Comparison of ENCODE assay signal across 17 cellular contexts in genomic region chr6:397604-398003, GRCh38. TPM values are rescaled to one million over a fixed set of nuclear protein-coding genes. Genes with fewer than 3 reads are reported as not detected.
A peak's percentile ranks its signal among the peaks of the same experiment; 100 is the strongest.
DNase-seq lines count a peak whose midpoint lies in the region; ATAC-seq and TF ChIP-seq lines count a peak whose summit lies in the region.
"Had no signal": no experiment of that assay in that cellular context is flagged by ENCODE, and none has a peak within 500 bp of the region (broad histone marks: within the 10 kb centered on the region; RNA-seq: fewer than 3 reads in every experiment).

No MANE protein-coding gene starts in this region.

- H4K20me1 ChIP-seq in MM.1S (ENCODE audit: insufficient read depth, low read length): peaks cover 80% of the 10 kb centered on the region
- H4K20me1 ChIP-seq in Karpas-422 (ENCODE audit: insufficient read depth, low read depth, low read length): no peaks in the 10 kb centered on the region

- peaks cover 91% of the 10 kb centered on the region for H3F3A ChIP-seq in MM.1S (ENCODE audit: insufficient read depth, low read length)

- H3K27me3 ChIP-seq in MM.1S (replicated peaks; ENCODE audit: insufficient read depth, low read length) (no peaks in the 10 kb centered on the region), Karpas-422 (ENCODE audit: low read length) (no peaks in the 10 kb centered on the region), neuronal stem cell (ENCODE audit: control insufficient read depth in 3 of 3, insufficient read depth in 3 of 3, low read depth in 1 of 3, low read length in 3 of 3) (peaks cover 7 to 75% (median 23%) of the 10 kb centered on the region in 3 experiments)

- H3K79me2 ChIP-seq in MM.1S (ENCODE audit: low read length) (peaks cover 97% of the 10 kb centered on the region), Karpas-422 (ENCODE audit: low read length) (no peaks in the 10 kb centered on the region)

- no peaks in the 10 kb centered on the region for H3K27me3 Mint-ChIP-seq in stimulated activated naive CD8-positive, alpha-beta T cell treated with anti-CD3 and anti-CD28 coated beads, Interleukin-15, Interleukin-2, amounts not matched to agents 100 ng/mL and 50 ng/mL, for 24 hours
- H3K27me3 Mint-ChIP-seq in activated naive CD8-positive, alpha-beta T cell treated with anti-CD3 and anti-CD28 coated beads for 36 hours: peaks cover 9% of the 10 kb centered on the region

- no peak overlapping the region for H2BK12ac ChIP-seq in neuronal stem cell (ENCODE audit: low read length)

- no peak overlapping the region for H2BK15ac ChIP-seq in neuronal stem cell (ENCODE audit: low read length)

- peaks cover 93% of the 10 kb centered on the region for H3K36me3 Mint-ChIP-seq in stimulated activated naive CD8-positive, alpha-beta T cell treated with anti-CD3 and anti-CD28 coated beads, Interleukin-15, Interleukin-2, amounts not matched to agents 100 ng/mL and 50 ng/mL, for 24 hours (ENCODE audit: low read depth)
- H3K36me3 Mint-ChIP-seq in activated naive CD8-positive, alpha-beta T cell treated with anti-CD3 and anti-CD28 coated beads for 36 hours: peaks cover 91% of the 10 kb centered on the region

- H3K9me3 ChIP-seq in MM.1S (replicated peaks; ENCODE audit: insufficient read depth, low read length) (no peaks in the 10 kb centered on the region), Karpas-422 (ENCODE audit: low read length) (no peaks in the 10 kb centered on the region), neuronal stem cell (replicated peaks in 1 of 2; ENCODE audit: control insufficient read depth in 2 of 2, insufficient read depth in 1 of 2, low read depth in 1 of 2, low read length in 2 of 2) (no peaks in the 10 kb centered on the region)
- H3K9me3 ChIP-seq: left lung, right lobe of liver, uterus had no signal

- no peak overlapping the region for H2BK5ac ChIP-seq in neuronal stem cell (ENCODE audit: low read length)

- H3K79me1 ChIP-seq in neuronal stem cell (ENCODE audit: low read depth, low read length): no peaks in the 10 kb centered on the region

- H4K8ac ChIP-seq in neuronal stem cell (ENCODE audit: low read depth, low read length): no peak overlapping the region

- no peak for TF ChIP-seq CTCF in MM.1S (IDR thresholded peaks at IDR 0.05; ENCODE audit: low read length)

- H4K91ac ChIP-seq in neuronal stem cell (ENCODE audit: low read depth, low read length, poor library complexity): no peak overlapping the region

- H3K4me3 Mint-ChIP-seq in stimulated activated naive CD8-positive, alpha-beta T cell treated with anti-CD3 and anti-CD28 coated beads, Interleukin-15, Interleukin-2, amounts not matched to agents 100 ng/mL and 50 ng/mL, for 24 hours: peak overlapping the region; percentile 72
- H3K4me3 Mint-ChIP-seq in activated naive CD8-positive, alpha-beta T cell treated with anti-CD3 and anti-CD28 coated beads for 36 hours: peak overlapping the region; percentile 73
- H3K4me3 Mint-ChIP-seq: endodermal cell had no signal

- H3K27ac Mint-ChIP-seq in stimulated activated naive CD8-positive, alpha-beta T cell treated with anti-CD3 and anti-CD28 coated beads, Interleukin-15, Interleukin-2, amounts not matched to agents 100 ng/mL and 50 ng/mL, for 24 hours: peak overlapping the region; percentile 51
- peak overlapping the region; percentile 80 for H3K27ac Mint-ChIP-seq in activated naive CD8-positive, alpha-beta T cell treated with anti-CD3 and anti-CD28 coated beads for 36 hours
- H3K27ac Mint-ChIP-seq: endodermal cell had no signal

- H3K14ac ChIP-seq in neuronal stem cell (ENCODE audit: low read length): no peak overlapping the region

- no peak for ATAC-seq in stimulated activated naive CD8-positive, alpha-beta T cell treated with anti-CD3 and anti-CD28 coated beads, Interleukin-15, Interleukin-2, amounts not matched to agents 100 U/mL and 50 U/mL, for 24 hours
- ATAC-seq: left lung, right lobe of liver had no signal

- no peak overlapping the region for H3K23ac ChIP-seq in neuronal stem cell (ENCODE audit: low read depth, low read length, poor library complexity)

- no CpG with 5 or more reads among the region's 5 CpGs for WGBS in neuronal stem cell (ENCODE audit: extremely low coverage in 2 of 2, insufficient read length in 2 of 2, insufficient replicate concordance in 1 of 2), 2 donors

- H3K27ac ChIP-seq in MM.1S (ENCODE audit: low read length) (peak overlapping the region; percentile 78), Karpas-422 (ENCODE audit: low read length) (no peak overlapping the region), neuronal stem cell (replicated peaks; ENCODE audit: low read length) (no peak overlapping the region)
- H3K27ac ChIP-seq: left lung, PC-9, right lobe of liver, uterus had no signal

- no peak for DNase-seq in stimulated activated naive CD8-positive, alpha-beta T cell treated with anti-CD3 and anti-CD28 coated beads, Interleukin-15, Interleukin-2, amounts not matched to agents 100 U/mL and 50 U/mL, for 24 hours
- DNase-seq in MM.1S: peak; percentile 66
- no peak for DNase-seq in activated naive CD8-positive, alpha-beta T cell treated with anti-CD3 and anti-CD28 coated beads for 36 hours
- DNase-seq in Karpas-422: no peak
- DNase-seq in nucleus accumbens (lab: John Stamatoyannopoulos, UW): no peak
- DNase-seq in neuronal stem cell (ENCODE audit: low spot score): no peak
- DNase-seq: activated effector memory CD4-positive, alpha-beta T cell treated with Interleukin-2 at 50 U/mL for 16 hours; Calu3; endodermal cell; left lung; NCI-H1436 treated with DMSO at 0.1 percent for 48 hours; NCI-H774; occipital lobe; PC-9; right lobe of liver; uterus had no signal

- no peak overlapping the region for H2BK120ac ChIP-seq in neuronal stem cell (ENCODE audit: low read depth, low read length)

- H3K4me1 ChIP-seq in MM.1S (ENCODE audit: low read length) (peaks cover 57% of the 10 kb centered on the region), Karpas-422 (ENCODE audit: low read length) (no peaks in the 10 kb centered on the region), neuronal stem cell (ENCODE audit: control insufficient read depth in 2 of 2, insufficient read depth in 1 of 2, low read depth in 1 of 2, low read length in 2 of 2) (peaks cover 0 to 2% of the 10 kb centered on the region in 2 donors)

- peaks cover 86% of the 10 kb centered on the region for H3K4me1 Mint-ChIP-seq in stimulated activated naive CD8-positive, alpha-beta T cell treated with anti-CD3 and anti-CD28 coated beads, Interleukin-15, Interleukin-2, amounts not matched to agents 100 ng/mL and 50 ng/mL, for 24 hours (ENCODE audit: low read depth)
- H3K4me1 Mint-ChIP-seq in activated naive CD8-positive, alpha-beta T cell treated with anti-CD3 and anti-CD28 coated beads for 36 hours: peaks cover 75% of the 10 kb centered on the region

- H2AFZ ChIP-seq in MM.1S (ENCODE audit: low read length): no peak overlapping the region
- no peak overlapping the region for H2AFZ ChIP-seq in Karpas-422 (ENCODE audit: low read length)
- H2AFZ ChIP-seq in neuronal stem cell (ENCODE audit: low read length): no peak overlapping the region
- H2AFZ ChIP-seq: PC-9 had no signal

- no peak overlapping the region for H2AK5ac ChIP-seq in neuronal stem cell (ENCODE audit: low read depth, low read length)

- peak overlapping the region; percentile 72 for H3K4me2 ChIP-seq in MM.1S (ENCODE audit: low read depth, low read length)
- no peak overlapping the region for H3K4me2 ChIP-seq in Karpas-422 (ENCODE audit: low read depth, low read length, poor library complexity, severe bottlenecking)
- H3K4me2 ChIP-seq in neuronal stem cell (ENCODE audit: insufficient read depth, low read length, poor library complexity, severe bottlenecking): no peak overlapping the region
- H3K4me2 ChIP-seq: PC-9 had no signal

- no peak overlapping the region for H3K18ac ChIP-seq in neuronal stem cell (ENCODE audit: low read length)

- no peaks in the 10 kb centered on the region for H3K9me3 Mint-ChIP-seq in stimulated activated naive CD8-positive, alpha-beta T cell treated with anti-CD3 and anti-CD28 coated beads, Interleukin-15, Interleukin-2, amounts not matched to agents 100 ng/mL and 50 ng/mL, for 24 hours
- H3K9me3 Mint-ChIP-seq in activated naive CD8-positive, alpha-beta T cell treated with anti-CD3 and anti-CD28 coated beads for 36 hours: no peaks in the 10 kb centered on the region
- H3K9me3 Mint-ChIP-seq: endodermal cell had no signal

- peaks cover 51% of the 10 kb centered on the region for H3K36me3 ChIP-seq in MM.1S (replicated peaks; ENCODE audit: insufficient read depth, low read length)
- no peaks in the 10 kb centered on the region for H3K36me3 ChIP-seq in Karpas-422 (ENCODE audit: insufficient read depth, low read length)
- H3K36me3 ChIP-seq in neuronal stem cell (replicated peaks in 1 of 2; ENCODE audit: control insufficient read depth in 2 of 2, insufficient read depth in 2 of 2, low read length in 2 of 2): no peaks in the 10 kb centered on the region
- H3K36me3 ChIP-seq: left lung, right lobe of liver, uterus had no signal

- no peaks in the 10 kb centered on the region for H3K9me2 ChIP-seq in MM.1S (replicated peaks; ENCODE audit: insufficient read depth, low read length)
- no peaks in the 10 kb centered on the region for H3K9me2 ChIP-seq in Karpas-422 (replicated peaks; ENCODE audit: insufficient read depth, low read length)

- H3K4ac ChIP-seq in neuronal stem cell (ENCODE audit: low read length): no peak overlapping the region

- H3K4me3 ChIP-seq in MM.1S (ENCODE audit: low read length): peak overlapping the region; percentile 41
- no peak overlapping the region for H3K4me3 ChIP-seq in Karpas-422 (ENCODE audit: low read length)
- no peak overlapping the region for H3K4me3 ChIP-seq in neuronal stem cell (ENCODE audit: low read length in 2 of 2)
- H3K4me3 ChIP-seq: left lung, PC-9, right lobe of liver, uterus had no signal

- peak overlapping the region; percentile 57; the same call in 1 of the 2 replicates for H3K9ac ChIP-seq in MM.1S (ENCODE audit: low read length)
- no peak overlapping the region for H3K9ac ChIP-seq in Karpas-422 (ENCODE audit: low read length)
- no peak overlapping the region for H3K9ac ChIP-seq in neuronal stem cell (ENCODE audit: low read depth, low read length, poor library complexity)

RNA-seq across cellular contexts. Expression of gene IRF4, which starts 6.1 kb away (rescaled TPM):
- total RNA-seq in activated naive CD8-positive, alpha-beta T cell treated with anti-CD3 and anti-CD28 coated beads for 36 hours: 100 to 1,000 TPM; 432 to 438 TPM
- not detected in 2 replicates for total RNA-seq in Karpas-422 (2014; rRNA removed; shearing (Covaris generic); ENCODE audit: low replicate concordance)
- 0.42 TPM for polyA plus RNA-seq in neuronal stem cell (2013, experiment 1 of 2)
- polyA plus RNA-seq in neuronal stem cell (2013, experiment 2 of 2): 0.48 TPM
- total RNA-seq: Calu3, endodermal cell, PC-9 had no signal

Comparison
In these comparisons a context has a peak if more than half of its experiments do, and no peak if none do; other contexts are left out.
1. RNA of gene IRF4, which starts 6.1 kb away (total RNA-seq): 432 to 438 TPM in activated naive CD8-positive, alpha-beta T cell treated with anti-CD3 and anti-CD28 coated beads for 36 hours; not detected in Karpas-422; every median in the first group is over 100 times any median in the second.